Comparison of ENCODE assay signal across 16 cellular contexts in the genomic region with DNA sequence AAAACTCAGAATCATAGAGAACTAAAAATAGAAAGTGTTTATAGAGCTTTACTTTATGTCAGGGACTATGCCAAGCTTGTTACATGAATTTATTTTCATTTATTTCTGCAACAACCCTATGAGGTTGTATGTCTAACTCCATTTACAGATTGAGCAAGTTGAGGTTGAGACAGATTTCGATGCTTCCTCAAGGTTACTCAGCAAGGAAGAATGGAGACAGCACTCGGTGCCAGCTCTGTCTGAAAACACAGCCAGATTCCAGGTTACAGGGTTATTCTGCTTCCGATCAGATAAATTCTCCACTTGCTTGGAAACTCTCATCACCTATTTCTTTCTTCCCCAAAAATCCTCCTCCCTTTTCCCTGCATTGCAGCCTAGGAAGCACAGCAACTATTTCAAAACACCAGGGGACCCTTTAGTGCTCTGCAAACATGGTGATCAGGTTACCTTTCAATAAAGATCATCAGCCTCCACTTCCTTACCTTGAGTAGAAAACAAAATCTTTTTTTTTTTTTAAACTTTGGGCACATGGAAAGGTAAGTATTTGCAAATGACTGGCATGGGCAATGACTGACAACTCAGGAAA. TPM values are rescaled to one million over a fixed set of nuclear protein-coding genes. Genes with fewer than 3 reads are reported as not detected.
DNase-seq lines count a peak whose midpoint lies in the region; ATAC-seq and TF ChIP-seq lines count a peak whose summit lies in the region.
"Had no signal": no experiment of that assay in that cellular context is flagged by ENCODE, and none has a peak within 500 bp of the region (broad histone marks: within the 10 kb centered on the region; RNA-seq: fewer than 3 reads in every experiment).

No MANE protein-coding gene starts in this region.

- intact Hi-C loops in left ventricle myocardium inferior (cut with micrococcal nuclease): no loop called here

- H3K9me3 Mint-ChIP-seq in chondrocyte (ENCODE audit: low read depth): no peaks in the 10 kb centered on the region
- no peaks in the 10 kb centered on the region for H3K9me3 Mint-ChIP-seq in natural killer cell treated with Interleukin-12 subunit alpha and Interleukin-12 subunit beta and Interleukin-15 and Interleukin-18, amount 100 ng/mL, for 72 hours
- H3K9me3 Mint-ChIP-seq: CD14-positive monocyte, T-cell had no signal

- no peak for ATAC-seq in natural killer cell treated with Interleukin-12 subunit alpha and Interleukin-12 subunit beta and Interleukin-15 and Interleukin-18, amount 100 ng/mL, for 72 hours
- ATAC-seq: K562, T-cell had no signal

- H3K36me3 ChIP-seq in left ventricle myocardium inferior: no peaks in the 10 kb centered on the region
- H3K36me3 ChIP-seq: breast epithelium, sigmoid colon, stomach had no signal

- DNase-seq in EL (peak; percentile 62), NCI-H345 treated with DMSO at 0.1 percent for 48 hours (lab: John Stamatoyannopoulos, UW; ENCODE audit: unreplicated experiment) (peak; percentile 57), chondrocyte (ENCODE audit: low spot score) (no peak), mucosa of gallbladder (ENCODE audit: low spot score) (peak; percentile 30), CD1c-positive myeloid dendritic cell (ENCODE audit: extremely low spot score) (no peak), left ventricle myocardium inferior (no peak), activated gamma-delta T cell treated with Interleukin-2 at 50 U/mL for 16 hours (no peak)
- DNase-seq in natural killer cell treated with Interleukin-12 subunit alpha and Interleukin-12 subunit beta and Interleukin-15 and Interleukin-18, amount 100 ng/mL, for 72 hours (ENCODE audit: low spot score): no peak
- DNase-seq: activated CD4-positive, alpha-beta T cell treated with anti-CD3 and anti-CD28 coated beads, Interleukin-2, amount 50 U/mL, for 1 hour; NCI-H2029; sigmoid colon; stomach; T-cell had no signal

- peak overlapping the region; percentile 82 for H3K27ac Mint-ChIP-seq in chondrocyte (ENCODE audit: unreplicated experiment)
- H3K27ac Mint-ChIP-seq in natural killer cell treated with Interleukin-12 subunit alpha and Interleukin-12 subunit beta and Interleukin-15 and Interleukin-18, amount 100 ng/mL, for 72 hours: no peak overlapping the region
- H3K27ac Mint-ChIP-seq: CD14-positive monocyte, T-cell had no signal

- H3K27me3 ChIP-seq in left ventricle myocardium inferior (ENCODE audit: low read depth): peaks cover 6% of the 10 kb centered on the region
- H3K27me3 ChIP-seq: breast epithelium, sigmoid colon, stomach had no signal

- H3K27ac ChIP-seq in left ventricle myocardium inferior (replicated peaks): no peak overlapping the region
- H3K27ac ChIP-seq: stomach had no signal

- H3K4me3 ChIP-seq in left ventricle myocardium inferior: no peak overlapping the region
- H3K4me3 ChIP-seq: breast epithelium, K562, sigmoid colon, stomach had no signal

- TF ChIP-seq CTCF in chondrocyte (IDR thresholded peaks at IDR 0.05) (no peak), left ventricle myocardium inferior (IDR thresholded peaks at IDR 0.05; ENCODE audit: borderline replicate concordance) (no peak)

- no peaks in the 10 kb centered on the region for H3K4me1 ChIP-seq in left ventricle myocardium inferior
- H3K4me1 ChIP-seq: breast epithelium had no signal

- no peaks in the 10 kb centered on the region for H3K27me3 Mint-ChIP-seq in chondrocyte (ENCODE audit: low read depth)
- H3K27me3 Mint-ChIP-seq in natural killer cell treated with Interleukin-12 subunit alpha and Interleukin-12 subunit beta and Interleukin-15 and Interleukin-18, amount 100 ng/mL, for 72 hours: peaks cover 6 to 21% of the 10 kb centered on the region in 2 donors

- H3K9me3 ChIP-seq in left ventricle myocardium inferior (replicated peaks): no peaks in the 10 kb centered on the region
- H3K9me3 ChIP-seq: breast epithelium, sigmoid colon, stomach had no signal

- no peak overlapping the region for H3K4me3 Mint-ChIP-seq in chondrocyte (ENCODE audit: unreplicated experiment)
- no peak overlapping the region for H3K4me3 Mint-ChIP-seq in natural killer cell treated with Interleukin-12 subunit alpha and Interleukin-12 subunit beta and Interleukin-15 and Interleukin-18, amount 100 ng/mL, for 72 hours
- H3K4me3 Mint-ChIP-seq: CD14-positive monocyte, T-cell had no signal

- no peaks in the 10 kb centered on the region for H3K36me3 Mint-ChIP-seq in chondrocyte (ENCODE audit: low read depth)
- no peaks in the 10 kb centered on the region for H3K36me3 Mint-ChIP-seq in natural killer cell treated with Interleukin-12 subunit alpha and Interleukin-12 subunit beta and Interleukin-15 and Interleukin-18, amount 100 ng/mL, for 72 hours
- H3K36me3 Mint-ChIP-seq: CD14-positive monocyte, T-cell had no signal

- peaks cover 33% of the 10 kb centered on the region for H3K4me1 Mint-ChIP-seq in chondrocyte (ENCODE audit: low read depth)
- H3K4me1 Mint-ChIP-seq in natural killer cell treated with Interleukin-12 subunit alpha and Interleukin-12 subunit beta and Interleukin-15 and Interleukin-18, amount 100 ng/mL, for 72 hours (ENCODE audit: low read depth in 2 of 2): no peaks in the 10 kb centered on the region
- H3K4me1 Mint-ChIP-seq: CD14-positive monocyte, T-cell had no signal

RNA-seq across cellular contexts. Expression of a gene that starts 7.0 kb away (rescaled TPM):
- total RNA-seq in chondrocyte: not detected in 3 replicates
- 0.17 TPM for total RNA-seq in mucosa of gallbladder
- total RNA-seq in natural killer cell treated with Interleukin-12 subunit alpha and Interleukin-12 subunit beta and Interleukin-15 and Interleukin-18, amount 100 ng/mL, for 72 hours: not detected
- total RNA-seq in left ventricle myocardium inferior: not detected
- total RNA-seq: K562, T-cell had no signal

RNA-seq across cellular contexts. Expression of a gene that starts 38.4 kb away (rescaled TPM):
- total RNA-seq in chondrocyte (0.17 to 0.18 TPM in 2 of 3 replicates, not detected in the other), mucosa of gallbladder (1.7 TPM), left ventricle myocardium inferior (not detected)
- total RNA-seq in natural killer cell treated with Interleukin-12 subunit alpha and Interleukin-12 subunit beta and Interleukin-15 and Interleukin-18, amount 100 ng/mL, for 72 hours: not detected
- total RNA-seq: K562, stomach, T-cell had no signal

RNA-seq across cellular contexts. Expression of a gene that starts 38.4 kb away (rescaled TPM):
- 0.60 to 4.1 TPM (median 3.9 TPM) in 3 replicates for total RNA-seq in chondrocyte
- total RNA-seq in mucosa of gallbladder: 99.4 TPM
- total RNA-seq in natural killer cell treated with Interleukin-12 subunit alpha and Interleukin-12 subunit beta and Interleukin-15 and Interleukin-18, amount 100 ng/mL, for 72 hours: not detected
- total RNA-seq in left ventricle myocardium inferior: not detected
- total RNA-seq: breast epithelium, T-cell had no signal

RNA-seq across cellular contexts. Expression of a gene that starts 56.0 kb away (rescaled TPM):
- total RNA-seq in chondrocyte: 0.15 to 0.26 TPM in 2 of 3 replicates, not detected in the other
- not detected for total RNA-seq in mucosa of gallbladder
- not detected for total RNA-seq in natural killer cell treated with Interleukin-12 subunit alpha and Interleukin-12 subunit beta and Interleukin-15 and Interleukin-18, amount 100 ng/mL, for 72 hours
- total RNA-seq in left ventricle myocardium inferior: not detected
- total RNA-seq: K562, sigmoid colon, T-cell had no signal

Comparison
In these comparisons a context has a peak if more than half of its experiments do, and no peak if none do; other contexts are left out.
1. DNase-seq: peak in EL (single experiment), NCI-H345 treated with DMSO at 0.1 percent for 48 hours (single experiment) and mucosa of gallbladder (single experiment); none in chondrocyte (single experiment), natural killer cell treated with Interleukin-12 subunit alpha and Interleukin-12 subunit beta and Interleukin-15 and Interleukin-18, amount 100 ng/mL, for 72 hours (single experiment), CD1c-positive myeloid dendritic cell (single experiment), left ventricle myocardium inferior (single experiment) and activated gamma-delta T cell treated with Interleukin-2 at 50 U/mL for 16 hours (single experiment).
2. RNA of a gene that starts 38.4 kb away (total RNA-seq): 99.4 TPM in mucosa of gallbladder (single experiment); 0.60 to 4.1 TPM in chondrocyte, not detected in natural killer cell treated with Interleukin-12 subunit alpha and Interleukin-12 subunit beta and Interleukin-15 and Interleukin-18, amount 100 ng/mL, for 72 hours and not detected in left ventricle myocardium inferior (single experiment); every median in the first group is over 10 times any median in the second.